ENCODE assay signal across 1 cellular context in genomic region chr6:143059616-143060353, GRCh38.
A peak's percentile ranks its signal among the peaks of the same experiment; 100 is the strongest.
TF ChIP-seq lines count a peak whose summit lies in the region.

No MANE protein-coding gene starts in this region.

TF ChIP-seq in K562, 482 proteins besides CTCF, POLR2A, EP300 and RAD21 (continued from another document):
- TF ChIP-seq, protein P1, sequence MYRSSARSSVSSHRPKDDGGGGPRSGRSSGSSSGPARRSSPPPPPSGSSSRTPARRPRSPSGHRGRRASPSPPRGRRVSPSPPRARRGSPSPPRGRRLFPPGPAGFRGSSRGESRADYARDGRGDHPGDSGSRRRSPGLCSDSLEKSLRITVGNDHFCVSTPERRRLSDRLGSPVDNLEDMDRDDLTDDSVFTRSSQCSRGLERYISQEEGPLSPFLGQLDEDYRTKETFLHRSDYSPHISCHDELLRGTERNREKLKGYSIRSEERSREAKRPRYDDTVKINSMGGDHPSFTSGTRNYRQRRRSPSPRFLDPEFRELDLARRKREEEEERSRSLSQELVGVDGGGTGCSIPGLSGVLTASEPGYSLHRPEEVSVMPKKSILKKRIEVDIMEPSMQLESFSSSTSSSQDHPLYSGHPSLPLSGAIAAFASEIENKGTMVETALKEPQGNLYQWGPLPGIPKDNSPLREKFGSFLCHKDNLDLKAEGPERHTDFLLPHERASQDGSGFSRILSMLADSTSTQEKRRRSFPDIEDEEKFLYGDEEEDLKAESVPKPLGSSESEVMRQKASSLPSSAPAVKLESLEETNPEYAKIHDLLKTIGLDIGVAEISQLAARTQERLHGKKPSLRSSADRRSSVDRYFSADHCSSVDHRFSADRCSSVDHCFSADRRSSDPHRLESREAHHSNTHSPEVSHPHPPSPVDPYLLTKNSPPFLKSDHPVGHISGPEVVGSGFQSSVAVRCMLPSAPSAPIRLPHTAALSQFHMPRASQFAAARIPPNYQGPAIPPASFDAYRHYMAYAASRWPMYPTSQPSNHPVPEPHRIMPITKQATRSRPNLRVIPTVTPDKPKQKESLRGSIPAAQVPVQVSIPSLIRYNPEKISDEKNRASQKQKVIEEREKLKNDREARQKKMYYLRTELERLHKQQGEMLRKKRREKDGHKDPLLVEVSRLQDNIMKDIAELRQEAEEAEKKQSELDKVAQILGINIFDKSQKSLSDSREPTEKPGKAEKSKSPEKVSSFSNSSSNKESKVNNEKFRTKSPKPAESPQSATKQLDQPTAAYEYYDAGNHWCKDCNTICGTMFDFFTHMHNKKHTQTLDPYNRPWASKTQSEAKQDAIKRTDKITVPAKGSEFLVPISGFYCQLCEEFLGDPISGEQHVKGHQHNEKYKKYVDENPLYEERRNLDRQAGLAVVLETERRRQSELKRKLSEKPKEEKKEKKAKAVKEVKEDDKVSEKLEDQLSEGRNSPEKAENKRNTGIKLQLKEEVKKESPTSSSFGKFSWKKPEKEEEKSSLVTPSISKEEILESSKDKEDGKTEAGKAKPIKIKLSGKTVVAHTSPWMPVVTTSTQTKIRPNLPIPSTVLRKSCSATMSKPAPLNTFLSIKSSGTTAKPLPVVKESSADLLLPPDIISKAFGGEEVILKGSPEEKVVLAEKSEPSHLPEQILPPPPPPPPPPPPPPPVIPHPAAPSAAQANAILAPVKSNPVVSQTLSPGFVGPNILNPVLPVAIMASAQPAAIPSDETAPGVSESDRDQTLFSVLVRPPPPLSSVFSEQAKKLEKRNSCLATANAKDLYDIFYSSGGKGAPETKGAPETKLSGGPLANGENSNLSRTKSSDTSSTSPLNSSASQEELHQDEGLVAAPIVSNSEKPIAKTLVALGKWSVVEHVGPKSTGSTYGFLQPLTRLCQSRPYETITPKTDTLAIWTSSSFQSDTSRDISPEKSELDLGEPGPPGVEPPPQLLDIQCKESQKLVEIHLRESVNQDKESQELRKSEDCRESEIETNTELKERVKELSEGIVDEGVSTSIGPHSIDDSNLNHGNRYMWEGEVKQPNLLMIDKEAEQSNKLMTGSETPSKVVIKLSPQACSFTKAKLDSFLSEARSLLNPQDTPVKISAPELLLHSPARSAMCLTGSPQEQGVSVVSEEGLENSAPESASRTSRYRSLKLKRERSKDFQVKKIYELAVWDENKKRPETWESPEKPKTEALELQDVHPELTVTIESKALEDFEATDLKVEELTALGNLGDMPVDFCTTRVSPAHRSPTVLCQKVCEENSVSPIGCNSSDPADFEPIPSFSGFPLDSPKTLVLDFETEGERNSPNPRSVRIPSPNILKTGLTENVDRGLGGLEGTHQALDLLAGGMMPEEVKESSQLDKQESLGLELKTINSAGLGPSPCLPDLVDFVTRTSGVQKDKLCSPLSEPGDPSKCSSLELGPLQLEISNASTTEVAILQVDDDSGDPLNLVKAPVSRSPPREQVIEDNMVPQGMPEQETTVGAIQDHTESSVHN (IDR thresholded peaks at IDR 0.05; ENCODE audit: borderline replicate concordance in 1 of 2, low read depth in 1 of 2) = 0 out of 4 replicates have a peak, but pooled peaks of 1 of the 2 experiments have one; percentile 19
- TF ChIP-seq SP1 (CRISPR knock-in tag; IDR thresholded peaks at IDR 0.05) (no peak), ZNF584 (CRISPR knock-in tag; IDR thresholded peaks at IDR 0.05; ENCODE audit: low read depth) (peak; percentile 61; the same call in 1 of the 2 replicates), RBM15 (IDR thresholded peaks at IDR 0.05; ENCODE audit: insufficient read depth, low read length) (no peak), ZNF780A (CRISPR knock-in tag; IDR thresholded peaks at IDR 0.05) (no peak), SMAD1 (IDR thresholded peaks at IDR 0.05; ENCODE audit: low read depth, low read length, partially characterized antibody) (no peak), CREBBP (IDR thresholded peaks at IDR 0.05; ENCODE audit: low read depth, low read length) (no peak), CEBPG (CRISPR knock-in tag; IDR thresholded peaks at IDR 0.05) (0 out of 2 replicates have a peak, but pooled peaks have one; percentile 31), CEBPG (tag; conservative IDR thresholded peaks at IDR 0.05 in 1 of 2, IDR thresholded peaks at IDR 0.05 in 1 of 2) (peak; percentile 44 to 76; a peak in 2 of 4 replicates), SMARCA4 (IDR thresholded peaks at IDR 0.05) (0 out of 2 replicates have a peak, but pooled peaks have one; percentile 9), ZFPM2 (CRISPR knock-in tag; IDR thresholded peaks at IDR 0.05) (no peak), ZNF347 (CRISPR knock-in tag; IDR thresholded peaks at IDR 0.05; ENCODE audit: low read depth) (no peak), CHD1 (IDR thresholded peaks at IDR 0.05; ENCODE audit: low read length) (peak; percentile 48), ZNF740 (CRISPR knock-in tag; IDR thresholded peaks at IDR 0.05) (no peak), ZNF740 (tag; IDR thresholded peaks at IDR 0.05) (peak in 1 of 2 experiments; percentile 78; a peak in 1 of 4 replicates), SLC30A9 (CRISPR knock-in tag; IDR thresholded peaks at IDR 0.05) (no peak), MNT (conservative IDR thresholded peaks at IDR 0.05) (peak in 1 of 2 experiments; percentile 30; a peak in 1 of 4 replicates), ZNF232 (CRISPR knock-in tag; IDR thresholded peaks at IDR 0.05) (no peak), NFRKB (IDR thresholded peaks at IDR 0.05; ENCODE audit: low read depth) (peak; percentile 43; the same call in 1 of the 2 replicates), DPF2 (IDR thresholded peaks at IDR 0.05) (peak; percentile 72), ZC3H11A (IDR thresholded peaks at IDR 0.05; ENCODE audit: low read depth, low read length) (no peak), CC2D1A (IDR thresholded peaks at IDR 0.05) (no peak), MEIS2 (IDR thresholded peaks at IDR 0.05; ENCODE audit: partially characterized antibody) (peak; percentile 87), SMARCE1 (IDR thresholded peaks at IDR 0.05) (peak; percentile 61; the same call in 1 of the 2 replicates)
- TF ChIP-seq, protein P2, sequence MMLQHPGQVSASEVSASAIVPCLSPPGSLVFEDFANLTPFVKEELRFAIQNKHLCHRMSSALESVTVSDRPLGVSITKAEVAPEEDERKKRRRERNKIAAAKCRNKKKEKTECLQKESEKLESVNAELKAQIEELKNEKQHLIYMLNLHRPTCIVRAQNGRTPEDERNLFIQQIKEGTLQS (IDR thresholded peaks at IDR 0.05) = peak; percentile 51
- TF ChIP-seq, protein P2 (CRISPR knock-in tag; conservative IDR thresholded peaks at IDR 0.05) = no peak
- TF ChIP-seq, protein P3, sequence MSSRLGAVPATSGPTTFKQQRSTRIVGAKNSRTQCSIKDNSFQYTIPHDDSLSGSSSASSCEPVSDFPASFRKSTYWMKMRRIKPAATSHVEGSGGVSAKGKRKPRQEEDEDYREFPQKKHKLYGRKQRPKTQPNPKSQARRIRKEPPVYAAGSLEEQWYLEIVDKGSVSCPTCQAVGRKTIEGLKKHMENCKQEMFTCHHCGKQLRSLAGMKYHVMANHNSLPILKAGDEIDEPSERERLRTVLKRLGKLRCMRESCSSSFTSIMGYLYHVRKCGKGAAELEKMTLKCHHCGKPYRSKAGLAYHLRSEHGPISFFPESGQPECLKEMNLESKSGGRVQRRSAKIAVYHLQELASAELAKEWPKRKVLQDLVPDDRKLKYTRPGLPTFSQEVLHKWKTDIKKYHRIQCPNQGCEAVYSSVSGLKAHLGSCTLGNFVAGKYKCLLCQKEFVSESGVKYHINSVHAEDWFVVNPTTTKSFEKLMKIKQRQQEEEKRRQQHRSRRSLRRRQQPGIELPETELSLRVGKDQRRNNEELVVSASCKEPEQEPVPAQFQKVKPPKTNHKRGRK (tag; IDR thresholded peaks at IDR 0.05) = 0 out of 2 replicates have a peak, but pooled peaks have one; percentile 12
- TF ChIP-seq, protein P4, sequence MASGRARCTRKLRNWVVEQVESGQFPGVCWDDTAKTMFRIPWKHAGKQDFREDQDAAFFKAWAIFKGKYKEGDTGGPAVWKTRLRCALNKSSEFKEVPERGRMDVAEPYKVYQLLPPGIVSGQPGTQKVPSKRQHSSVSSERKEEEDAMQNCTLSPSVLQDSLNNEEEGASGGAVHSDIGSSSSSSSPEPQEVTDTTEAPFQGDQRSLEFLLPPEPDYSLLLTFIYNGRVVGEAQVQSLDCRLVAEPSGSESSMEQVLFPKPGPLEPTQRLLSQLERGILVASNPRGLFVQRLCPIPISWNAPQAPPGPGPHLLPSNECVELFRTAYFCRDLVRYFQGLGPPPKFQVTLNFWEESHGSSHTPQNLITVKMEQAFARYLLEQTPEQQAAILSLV (tag; IDR thresholded peaks at IDR 0.05) = no peak
- TF ChIP-seq, protein P5, sequence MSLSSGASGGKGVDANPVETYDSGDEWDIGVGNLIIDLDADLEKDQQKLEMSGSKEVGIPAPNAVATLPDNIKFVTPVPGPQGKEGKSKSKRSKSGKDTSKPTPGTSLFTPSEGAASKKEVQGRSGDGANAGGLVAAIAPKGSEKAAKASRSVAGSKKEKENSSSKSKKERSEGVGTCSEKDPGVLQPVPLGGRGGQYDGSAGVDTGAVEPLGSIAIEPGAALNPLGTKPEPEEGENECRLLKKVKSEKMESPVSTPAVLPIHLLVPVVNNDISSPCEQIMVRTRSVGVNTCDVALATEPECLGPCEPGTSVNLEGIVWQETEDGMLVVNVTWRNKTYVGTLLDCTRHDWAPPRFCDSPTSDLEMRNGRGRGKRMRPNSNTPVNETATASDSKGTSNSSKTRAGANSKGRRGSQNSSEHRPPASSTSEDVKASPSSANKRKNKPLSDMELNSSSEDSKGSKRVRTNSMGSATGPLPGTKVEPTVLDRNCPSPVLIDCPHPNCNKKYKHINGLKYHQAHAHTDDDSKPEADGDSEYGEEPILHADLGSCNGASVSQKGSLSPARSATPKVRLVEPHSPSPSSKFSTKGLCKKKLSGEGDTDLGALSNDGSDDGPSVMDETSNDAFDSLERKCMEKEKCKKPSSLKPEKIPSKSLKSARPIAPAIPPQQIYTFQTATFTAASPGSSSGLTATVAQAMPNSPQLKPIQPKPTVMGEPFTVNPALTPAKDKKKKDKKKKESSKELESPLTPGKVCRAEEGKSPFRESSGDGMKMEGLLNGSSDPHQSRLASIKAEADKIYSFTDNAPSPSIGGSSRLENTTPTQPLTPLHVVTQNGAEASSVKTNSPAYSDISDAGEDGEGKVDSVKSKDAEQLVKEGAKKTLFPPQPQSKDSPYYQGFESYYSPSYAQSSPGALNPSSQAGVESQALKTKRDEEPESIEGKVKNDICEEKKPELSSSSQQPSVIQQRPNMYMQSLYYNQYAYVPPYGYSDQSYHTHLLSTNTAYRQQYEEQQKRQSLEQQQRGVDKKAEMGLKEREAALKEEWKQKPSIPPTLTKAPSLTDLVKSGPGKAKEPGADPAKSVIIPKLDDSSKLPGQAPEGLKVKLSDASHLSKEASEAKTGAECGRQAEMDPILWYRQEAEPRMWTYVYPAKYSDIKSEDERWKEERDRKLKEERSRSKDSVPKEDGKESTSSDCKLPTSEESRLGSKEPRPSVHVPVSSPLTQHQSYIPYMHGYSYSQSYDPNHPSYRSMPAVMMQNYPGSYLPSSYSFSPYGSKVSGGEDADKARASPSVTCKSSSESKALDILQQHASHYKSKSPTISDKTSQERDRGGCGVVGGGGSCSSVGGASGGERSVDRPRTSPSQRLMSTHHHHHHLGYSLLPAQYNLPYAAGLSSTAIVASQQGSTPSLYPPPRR (CRISPR knock-in tag; IDR thresholded peaks at IDR 0.05; ENCODE audit: borderline replicate concordance) = 0 out of 2 replicates have a peak, but pooled peaks have one; percentile 53
- TF ChIP-seq, protein P6, sequence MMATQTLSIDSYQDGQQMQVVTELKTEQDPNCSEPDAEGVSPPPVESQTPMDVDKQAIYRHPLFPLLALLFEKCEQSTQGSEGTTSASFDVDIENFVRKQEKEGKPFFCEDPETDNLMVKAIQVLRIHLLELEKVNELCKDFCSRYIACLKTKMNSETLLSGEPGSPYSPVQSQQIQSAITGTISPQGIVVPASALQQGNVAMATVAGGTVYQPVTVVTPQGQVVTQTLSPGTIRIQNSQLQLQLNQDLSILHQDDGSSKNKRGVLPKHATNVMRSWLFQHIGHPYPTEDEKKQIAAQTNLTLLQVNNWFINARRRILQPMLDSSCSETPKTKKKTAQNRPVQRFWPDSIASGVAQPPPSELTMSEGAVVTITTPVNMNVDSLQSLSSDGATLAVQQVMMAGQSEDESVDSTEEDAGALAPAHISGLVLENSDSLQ (IDR thresholded peaks at IDR 0.05) = peak; percentile 95
